Comparison of ENCODE assay signal across 8 cellular contexts in genomic region chr16:77190478-77191258, GRCh38. TPM values are rescaled to one million over a fixed set of nuclear protein-coding genes. Genes with fewer than 3 reads are reported as not detected.
A peak's percentile ranks its signal among the peaks of the same experiment; 100 is the strongest.
DNase-seq lines count a peak whose midpoint lies in the region; ATAC-seq and TF ChIP-seq lines count a peak whose summit lies in the region.

Gene MON1B, plus strand, starts transcription at chr16:77191190. Its CDS starts 296 bp downstream, at chr16:77191486.

- no peaks in the 10 kb centered on the region for H3K9me3 Mint-ChIP-seq in CD8-positive, alpha-beta T cell

- H3K9me3 ChIP-seq in CD8-positive, alpha-beta T cell (ENCODE audit: low read length) = no peaks in the 10 kb centered on the region
- no peaks in the 10 kb centered on the region for H3K9me3 ChIP-seq in lower lobe of right lung

- peak within 1 kb of the TSS; percentile 100 for H3K4me3 Mint-ChIP-seq in CD8-positive, alpha-beta T cell

- peak; percentile 93 for ATAC-seq in CD8-positive, alpha-beta T cell
- ATAC-seq in GM19467 (IDR thresholded peaks at IDR 0.05; ENCODE audit: unreplicated experiment) (peak; percentile 97), lower lobe of right lung (peak; percentile 99)

- H3K36me3 Mint-ChIP-seq in CD8-positive, alpha-beta T cell = peaks cover 51% of the 10 kb centered on the region

- peaks cover 10% of the 10 kb centered on the region for H3K36me3 ChIP-seq in CD8-positive, alpha-beta T cell (ENCODE audit: insufficient read depth, low read length)
- peaks cover 27% of the 10 kb centered on the region for H3K36me3 ChIP-seq in lower lobe of right lung

- H3K27me3 ChIP-seq in CD8-positive, alpha-beta T cell (ENCODE audit: insufficient read depth, low read length) = no peaks in the 10 kb centered on the region
- H3K27me3 ChIP-seq in lower lobe of right lung (ENCODE audit: low read depth) = no peaks in the 10 kb centered on the region

- no peak for TF ChIP-seq CTCF in CD8-positive, alpha-beta T cell (IDR thresholded peaks at IDR 0.05)
- no peak for TF ChIP-seq CTCF in lower lobe of right lung (IDR thresholded peaks at IDR 0.05)

- H3K4me1 Mint-ChIP-seq in CD8-positive, alpha-beta T cell (ENCODE audit: low read depth) = peaks cover 52% of the 10 kb centered on the region

- peak; percentile 88 to 98 (median 92) for DNase-seq in CD8-positive, alpha-beta T cell
- DNase-seq in HS-27A (ENCODE audit: low read depth) (peak; percentile 94), NK-92 (lab: John Stamatoyannopoulos, UW; ENCODE audit: unreplicated experiment) (peak; percentile 80), lower lobe of right lung (peak; percentile 98)
- DNase-seq in activated CD8-positive, alpha-beta memory T cell treated with anti-CD3 and anti-CD28 coated beads for 1 hour (ENCODE audit: extremely low read depth in 1 of 2, low read depth in 1 of 2) = peak; percentile 87 to 91
- peak; percentile 94 for DNase-seq in effector CD4-positive, alpha-beta T cell
- peak; percentile 83 to 91 (median 89) for DNase-seq in stimulated activated CD4-positive, alpha-beta T cell treated with anti-CD3 and anti-CD28 coated beads, TNF-alpha, amount 100 ng/mL, for 24 hours (ENCODE audit: low read depth in 3 of 3)

- intact Hi-C loops in CD8-positive, alpha-beta T cell (cut with DNase I, micrococcal nuclease) = loop anchor here (1.0 to 5.0 kb wide), 9 partner anchors 22 to 1757 kb away; partner anchors contain the start of genes TMEM170A (in 2 of the 2), ADAT1 (in 1 of the 2), CFDP1 (in 1 of the 2) and GABARAPL2 (in 1 of the 2)
- intact Hi-C loops in lower lobe of right lung (cut with DNase I) = no loop called here

- CTCF ChIA-PET in CD8-positive, alpha-beta T cell (lab: Charles Lee) = interaction anchor here (1.2 kb wide), 1 partner anchor 24 kb away, joined by 4 read pairs; no protein-coding TSS in a partner anchor

- H3K27ac ChIP-seq in CD8-positive, alpha-beta T cell (ENCODE audit: low read depth, low read length) = peak within 1 kb of the TSS; percentile 98
- peak within 1 kb of the TSS; percentile 99 for H3K27ac ChIP-seq in lower lobe of right lung

- POLR2A ChIA-PET in CD8-positive, alpha-beta T cell (lab: Charles Lee) = interaction anchor here (0.7 to 1.4 kb wide), 4 partner anchors 19 to 1727 kb away, joined by 3 to 9 read pairs (median 6); partner anchors contain the start of gene TERF2IP

- peak within 1 kb of the TSS; percentile 100 for H3K27ac Mint-ChIP-seq in CD8-positive, alpha-beta T cell

- peaks cover 6% of the 10 kb centered on the region for H3K27me3 Mint-ChIP-seq in CD8-positive, alpha-beta T cell (ENCODE audit: low read depth)

- H3K4me3 ChIP-seq in CD8-positive, alpha-beta T cell (ENCODE audit: low read depth, low read length) = peak within 1 kb of the TSS; percentile 70
- peak within 1 kb of the TSS; percentile 94 for H3K4me3 ChIP-seq in lower lobe of right lung

- peaks cover 26% of the 10 kb centered on the region for H3K4me1 ChIP-seq in CD8-positive, alpha-beta T cell (ENCODE audit: insufficient read depth, low read length)
- H3K4me1 ChIP-seq in lower lobe of right lung = peaks cover 25% of the 10 kb centered on the region

RNA-seq across cellular contexts. Expression of gene MON1B, which starts in this region (rescaled TPM):
- 10 to 100 TPM; 49.1 to 50.7 TPM for total RNA-seq in CD8-positive, alpha-beta T cell
- 62.2 TPM for total RNA-seq in lower lobe of right lung

Comparison
In these comparisons a context has a peak if more than half of its experiments do, and no peak if none do; other contexts are left out.
1. Peak in every context shown above with its lines: DNase-seq, ATAC-seq, H3K4me3 ChIP-seq and H3K27ac ChIP-seq.